Comparison of ENCODE assay signal across 10 cellular contexts in the genomic region with DNA sequence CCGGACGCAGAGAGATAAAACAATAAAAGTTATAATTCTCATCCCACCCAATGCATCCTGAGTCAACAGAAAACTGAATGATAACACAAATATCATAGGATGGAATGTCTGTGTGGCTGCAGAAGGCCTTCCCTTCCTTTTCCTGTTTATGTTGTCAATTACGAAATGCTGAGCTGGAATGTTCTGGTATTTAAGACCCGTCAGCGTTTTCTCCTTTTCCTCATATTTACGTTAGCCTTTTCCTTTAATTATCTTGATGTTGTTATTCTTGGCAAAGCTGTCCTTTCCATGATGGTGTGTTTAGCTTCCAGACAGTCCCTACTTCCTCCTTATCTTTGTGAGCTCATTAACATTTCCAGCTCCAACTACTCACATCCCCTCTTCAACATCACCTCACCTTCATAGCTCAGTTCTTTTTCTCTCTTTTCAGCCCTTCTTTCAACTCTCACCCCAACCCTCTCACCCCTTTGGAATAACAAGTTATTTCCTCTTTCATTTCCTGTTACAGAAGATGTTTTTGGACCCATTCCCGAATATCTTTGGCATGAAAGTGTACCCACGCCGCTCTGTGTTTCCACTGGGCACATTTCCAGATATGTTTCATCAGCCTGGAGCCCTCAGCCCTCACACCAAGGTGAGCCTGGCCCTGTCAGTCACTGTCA.
A peak's percentile ranks its signal among the peaks of the same experiment; 100 is the strongest.
DNase-seq lines count a peak whose midpoint lies in the region; ATAC-seq and TF ChIP-seq lines count a peak whose summit lies in the region.
"Had no signal": no experiment of that assay in that cellular context is flagged by ENCODE, and none has a peak within 500 bp of the region (broad histone marks: within the 10 kb centered on the region; RNA-seq: fewer than 3 reads in every experiment).

No MANE protein-coding gene starts in this region.

- H3K9me3 ChIP-seq in smooth muscle cell (replicated peaks; ENCODE audit: low read depth) = no peaks in the 10 kb centered on the region

- no peaks in the 10 kb centered on the region for H3K36me3 ChIP-seq in smooth muscle cell (ENCODE audit: low read depth)

- H3K4me2 ChIP-seq in smooth muscle cell = peak overlapping the region; percentile 62

- TF ChIP-seq CTCF in smooth muscle cell (IDR thresholded peaks at IDR 0.05; ENCODE audit: borderline replicate concordance, insufficient read depth, poor library complexity, severe bottlenecking) = no peak

- ATAC-seq in SK-N-SH treated with all-trans-retinoic acid at 6 μM for 48 hours (peak; percentile 44), GM19397 (IDR thresholded peaks at IDR 0.05; ENCODE audit: unreplicated experiment) (no peak)
- ATAC-seq: activated CD4-positive, CD25-positive, alpha-beta regulatory T cell treated with anti-CD3 and anti-CD28 coated beads, Interleukin-2, amount 50 U/mL, for 24 hours had no signal

- no peaks in the 10 kb centered on the region for H3K79me2 ChIP-seq in smooth muscle cell (ENCODE audit: low read depth)

- H4K20me1 ChIP-seq in smooth muscle cell (ENCODE audit: low read depth) = no peaks in the 10 kb centered on the region

- no peaks in the 10 kb centered on the region for H3K27me3 ChIP-seq in smooth muscle cell (ENCODE audit: low read depth)

- H3K27ac ChIP-seq in smooth muscle cell (ENCODE audit: low read depth) = peak overlapping the region; percentile 90

- DNase-seq in DMS53 (lab: John Stamatoyannopoulos, UW) (peak; percentile 34), DMS53 treated with DMSO at 0.1 percent for 48 hours (lab: John Stamatoyannopoulos, UW; ENCODE audit: unreplicated experiment) (no peak), glomerular endothelial cell (ENCODE audit: extremely low read depth, low read depth, low spot score) (peak; percentile 99), smooth muscle cell (lab: John Stamatoyannopoulos, UW; ENCODE audit: unreplicated experiment) (no peak), DMS114 treated with DMSO at 0.1 percent for 48 hours (lab: John Stamatoyannopoulos, UW; ENCODE audit: unreplicated experiment) (no peak)
- DNase-seq in activated CD8-positive, alpha-beta memory T cell treated with anti-CD3 and anti-CD28 coated beads, Interleukin-2, amount 50 U/mL, for 4 hours = no peak
- DNase-seq: 8988T had no signal

- peak overlapping the region; percentile 23 for H2AFZ ChIP-seq in smooth muscle cell (ENCODE audit: low read depth)

- 26% methylated on average over 9 of the region's 9 CpGs for WGBS in smooth muscle cell (ENCODE audit: low lambda C conversion rate)

- H3F3A ChIP-seq in smooth muscle cell (ENCODE audit: low read depth) = peaks cover 9% of the 10 kb centered on the region

- H3K9ac ChIP-seq in smooth muscle cell (ENCODE audit: low read depth) = peak overlapping the region; percentile 29

- no peak overlapping the region for H3K4me3 ChIP-seq in smooth muscle cell

- no peaks in the 10 kb centered on the region for H3K4me1 ChIP-seq in smooth muscle cell (ENCODE audit: low read depth)

TF ChIP-seq in SK-N-SH treated with all-trans-retinoic acid at 6 μM for 48 hours, 23 proteins besides CTCF, POLR2A, EP300 and RAD21:
- TF ChIP-seq ARNTL (CRISPR knock-in tag; IDR thresholded peaks at IDR 0.05; ENCODE audit: borderline replicate concordance, low read depth) (no peak), ESRRG (CRISPR knock-in tag; IDR thresholded peaks at IDR 0.05) (no peak), ZFP30 (CRISPR knock-in tag; IDR thresholded peaks at IDR 0.05) (no peak), ZFP3 (CRISPR knock-in tag; IDR thresholded peaks at IDR 0.05) (no peak), TOX (CRISPR knock-in tag; IDR thresholded peaks at IDR 0.05; ENCODE audit: borderline replicate concordance) (no peak), SNAI2 (CRISPR knock-in tag; IDR thresholded peaks at IDR 0.05) (no peak), CSDC2 (CRISPR knock-in tag; IDR thresholded peaks at IDR 0.05) (no peak), ZC3H10 (CRISPR knock-in tag; IDR thresholded peaks at IDR 0.05) (no peak), ZNF565 (CRISPR knock-in tag; conservative IDR thresholded peaks at IDR 0.05; ENCODE audit: low read depth) (no peak), OSR1 (CRISPR knock-in tag; IDR thresholded peaks at IDR 0.05) (no peak), ZNF70 (CRISPR knock-in tag; IDR thresholded peaks at IDR 0.05) (no peak)
- TF ChIP-seq, protein P1, sequence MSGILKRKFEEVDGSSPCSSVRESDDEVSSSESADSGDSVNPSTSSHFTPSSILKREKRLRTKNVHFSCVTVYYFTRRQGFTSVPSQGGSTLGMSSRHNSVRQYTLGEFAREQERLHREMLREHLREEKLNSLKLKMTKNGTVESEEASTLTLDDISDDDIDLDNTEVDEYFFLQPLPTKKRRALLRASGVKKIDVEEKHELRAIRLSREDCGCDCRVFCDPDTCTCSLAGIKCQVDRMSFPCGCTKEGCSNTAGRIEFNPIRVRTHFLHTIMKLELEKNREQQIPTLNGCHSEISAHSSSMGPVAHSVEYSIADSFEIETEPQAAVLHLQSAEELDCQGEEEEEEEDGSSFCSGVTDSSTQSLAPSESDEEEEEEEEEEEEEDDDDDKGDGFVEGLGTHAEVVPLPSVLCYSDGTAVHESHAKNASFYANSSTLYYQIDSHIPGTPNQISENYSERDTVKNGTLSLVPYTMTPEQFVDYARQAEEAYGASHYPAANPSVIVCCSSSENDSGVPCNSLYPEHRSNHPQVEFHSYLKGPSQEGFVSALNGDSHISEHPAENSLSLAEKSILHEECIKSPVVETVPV (CRISPR knock-in tag; IDR thresholded peaks at IDR 0.05) = no peak

Comparison
In these comparisons a context has a peak if more than half of its experiments do, and no peak if none do; other contexts are left out.
1. DNase-seq: peak in DMS53 (single experiment) and glomerular endothelial cell (single experiment); none in DMS53 treated with DMSO at 0.1 percent for 48 hours (single experiment), smooth muscle cell (single experiment), activated CD8-positive, alpha-beta memory T cell treated with anti-CD3 and anti-CD28 coated beads, Interleukin-2, amount 50 U/mL, for 4 hours (single experiment) and DMS114 treated with DMSO at 0.1 percent for 48 hours (single experiment).